1 cellular context compared by ENCODE assay signal in the genomic region with DNA sequence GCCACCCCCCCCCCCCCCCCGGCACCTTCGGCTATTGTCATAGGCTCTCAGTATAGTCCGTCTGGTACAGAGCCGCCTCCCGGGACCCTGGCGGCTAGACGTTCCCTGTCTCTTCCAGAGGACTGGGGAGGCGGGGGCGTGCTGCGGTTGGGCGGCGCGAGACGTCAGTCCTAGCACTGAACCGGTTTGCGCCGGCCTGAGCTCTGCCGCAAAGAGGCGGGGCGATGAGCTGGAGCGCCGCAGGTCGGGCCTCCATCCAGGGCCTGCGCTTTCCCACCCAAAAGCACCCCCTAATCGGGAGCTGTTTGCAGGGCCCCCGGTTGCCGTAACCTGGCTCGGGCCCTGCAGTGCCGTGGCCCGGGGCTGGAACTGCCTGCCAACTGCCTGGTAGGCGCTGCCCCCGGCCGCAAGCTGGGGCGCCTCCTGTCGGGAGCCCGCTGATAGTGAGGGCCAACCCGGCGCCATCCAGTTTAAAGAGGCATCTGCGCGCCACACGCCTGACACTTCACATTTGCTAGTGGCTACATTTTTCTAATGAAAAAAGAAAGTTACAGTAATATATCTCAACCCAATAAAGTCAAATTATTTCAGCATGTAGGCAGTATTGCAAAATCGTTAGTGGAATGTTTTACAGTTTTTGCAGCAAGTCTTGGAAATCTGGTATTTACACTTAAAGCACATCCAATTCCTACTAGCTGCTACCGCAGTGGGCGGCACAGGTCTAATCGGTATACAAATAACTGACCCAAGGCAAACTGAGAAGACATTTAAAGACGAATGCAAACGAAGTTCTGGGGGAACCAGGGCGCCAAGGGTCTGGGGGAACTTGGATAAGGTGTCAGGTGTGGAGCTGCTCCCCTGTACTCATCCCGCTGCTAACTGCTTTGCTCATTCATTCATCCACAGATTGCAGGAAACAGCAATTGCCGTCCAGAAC.
TF ChIP-seq lines count a peak whose summit lies in the region.

No MANE protein-coding gene starts in this region.

TF ChIP-seq in K562, 482 proteins besides CTCF, POLR2A, EP300 and RAD21 (continued from another document and continues in another):
- TF ChIP-seq, protein P1, sequence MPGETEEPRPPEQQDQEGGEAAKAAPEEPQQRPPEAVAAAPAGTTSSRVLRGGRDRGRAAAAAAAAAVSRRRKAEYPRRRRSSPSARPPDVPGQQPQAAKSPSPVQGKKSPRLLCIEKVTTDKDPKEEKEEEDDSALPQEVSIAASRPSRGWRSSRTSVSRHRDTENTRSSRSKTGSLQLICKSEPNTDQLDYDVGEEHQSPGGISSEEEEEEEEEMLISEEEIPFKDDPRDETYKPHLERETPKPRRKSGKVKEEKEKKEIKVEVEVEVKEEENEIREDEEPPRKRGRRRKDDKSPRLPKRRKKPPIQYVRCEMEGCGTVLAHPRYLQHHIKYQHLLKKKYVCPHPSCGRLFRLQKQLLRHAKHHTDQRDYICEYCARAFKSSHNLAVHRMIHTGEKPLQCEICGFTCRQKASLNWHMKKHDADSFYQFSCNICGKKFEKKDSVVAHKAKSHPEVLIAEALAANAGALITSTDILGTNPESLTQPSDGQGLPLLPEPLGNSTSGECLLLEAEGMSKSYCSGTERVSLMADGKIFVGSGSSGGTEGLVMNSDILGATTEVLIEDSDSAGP (CRISPR knock-in tag; IDR thresholded peaks at IDR 0.05): no peak
- TF ChIP-seq TEAD1 (CRISPR knock-in tag; IDR thresholded peaks at IDR 0.05) (no peak), IFI16 (CRISPR knock-in tag; IDR thresholded peaks at IDR 0.05) (no peak), ATF1 (CRISPR knock-in tag; IDR thresholded peaks at IDR 0.05) (no peak), ATF1 (tag; IDR thresholded peaks at IDR 0.05) (peak; percentile 74; the same call in 1 of the 2 replicates), DPF2 (IDR thresholded peaks at IDR 0.05) (peak; percentile 33; the same call in 1 of the 2 replicates), ZNF124 (CRISPR knock-in tag; IDR thresholded peaks at IDR 0.05) (no peak), NUFIP1 (IDR thresholded peaks at IDR 0.05; ENCODE audit: partially characterized antibody) (no peak), GABPA (tag; conservative IDR thresholded peaks at IDR 0.05; ENCODE audit: low read depth) (no peak), ZNF695 (CRISPR knock-in tag; IDR thresholded peaks at IDR 0.05) (no peak), SIN3B (IDR thresholded peaks at IDR 0.05; ENCODE audit: low read depth) (0 out of 2 replicates have a peak, but pooled peaks have one; percentile 50), ZKSCAN3 (CRISPR knock-in tag; IDR thresholded peaks at IDR 0.05) (no peak), SRSF3 (IDR thresholded peaks at IDR 0.05; ENCODE audit: insufficient read depth, low read length) (no peak), ETS2 (tag; IDR thresholded peaks at IDR 0.05; ENCODE audit: borderline replicate concordance, poor library complexity, severe bottlenecking) (no peak), KLF1 (tag; IDR thresholded peaks at IDR 0.05) (no peak), RUNX1 (IDR thresholded peaks at IDR 0.05; ENCODE audit: low read depth) (no peak), SMAD1 (IDR thresholded peaks at IDR 0.05; ENCODE audit: low read depth, low read length, partially characterized antibody) (no peak), ZNF24 (IDR thresholded peaks at IDR 0.05) (0 out of 2 replicates have a peak, but pooled peaks have one; percentile 17), ZNF175 (CRISPR knock-in tag; IDR thresholded peaks at IDR 0.05; ENCODE audit: low read depth) (peak; percentile 23; the same call in 1 of the 2 replicates), U2AF1 (optimal IDR thresholded peaks at IDR 0.05; ENCODE audit: low read depth, low read length) (no peak), HOXB6 (CRISPR knock-in tag; IDR thresholded peaks at IDR 0.05; ENCODE audit: borderline replicate concordance) (no peak), ZNF23 (CRISPR knock-in tag; IDR thresholded peaks at IDR 0.05) (no peak), ZNF324 (CRISPR knock-in tag; IDR thresholded peaks at IDR 0.05) (no peak), HNRNPUL1 (IDR thresholded peaks at IDR 0.05; ENCODE audit: low read length) (no peak), CBX3 (IDR thresholded peaks at IDR 0.05; ENCODE audit: borderline replicate concordance in 1 of 2, low read length in 2 of 2) (no peak), XRCC3 (IDR thresholded peaks at IDR 0.05) (no peak), FIP1L1 (IDR thresholded peaks at IDR 0.05; ENCODE audit: low read depth, low read length, poor library complexity, severe bottlenecking) (no peak)
- TF ChIP-seq, protein P2, sequence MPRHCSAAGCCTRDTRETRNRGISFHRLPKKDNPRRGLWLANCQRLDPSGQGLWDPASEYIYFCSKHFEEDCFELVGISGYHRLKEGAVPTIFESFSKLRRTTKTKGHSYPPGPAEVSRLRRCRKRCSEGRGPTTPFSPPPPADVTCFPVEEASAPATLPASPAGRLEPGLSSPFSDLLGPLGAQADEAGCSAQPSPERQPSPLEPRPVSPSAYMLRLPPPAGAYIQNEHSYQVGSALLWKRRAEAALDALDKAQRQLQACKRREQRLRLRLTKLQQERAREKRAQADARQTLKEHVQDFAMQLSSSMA (CRISPR knock-in tag; IDR thresholded peaks at IDR 0.05): no peak
- TF ChIP-seq, protein P3, sequence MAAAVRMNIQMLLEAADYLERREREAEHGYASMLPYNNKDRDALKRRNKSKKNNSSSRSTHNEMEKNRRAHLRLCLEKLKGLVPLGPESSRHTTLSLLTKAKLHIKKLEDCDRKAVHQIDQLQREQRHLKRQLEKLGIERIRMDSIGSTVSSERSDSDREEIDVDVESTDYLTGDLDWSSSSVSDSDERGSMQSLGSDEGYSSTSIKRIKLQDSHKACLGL (CRISPR knock-in tag; IDR thresholded peaks at IDR 0.05; ENCODE audit: borderline replicate concordance, poor library complexity, severe bottlenecking): no peak
- TF ChIP-seq, protein P4, sequence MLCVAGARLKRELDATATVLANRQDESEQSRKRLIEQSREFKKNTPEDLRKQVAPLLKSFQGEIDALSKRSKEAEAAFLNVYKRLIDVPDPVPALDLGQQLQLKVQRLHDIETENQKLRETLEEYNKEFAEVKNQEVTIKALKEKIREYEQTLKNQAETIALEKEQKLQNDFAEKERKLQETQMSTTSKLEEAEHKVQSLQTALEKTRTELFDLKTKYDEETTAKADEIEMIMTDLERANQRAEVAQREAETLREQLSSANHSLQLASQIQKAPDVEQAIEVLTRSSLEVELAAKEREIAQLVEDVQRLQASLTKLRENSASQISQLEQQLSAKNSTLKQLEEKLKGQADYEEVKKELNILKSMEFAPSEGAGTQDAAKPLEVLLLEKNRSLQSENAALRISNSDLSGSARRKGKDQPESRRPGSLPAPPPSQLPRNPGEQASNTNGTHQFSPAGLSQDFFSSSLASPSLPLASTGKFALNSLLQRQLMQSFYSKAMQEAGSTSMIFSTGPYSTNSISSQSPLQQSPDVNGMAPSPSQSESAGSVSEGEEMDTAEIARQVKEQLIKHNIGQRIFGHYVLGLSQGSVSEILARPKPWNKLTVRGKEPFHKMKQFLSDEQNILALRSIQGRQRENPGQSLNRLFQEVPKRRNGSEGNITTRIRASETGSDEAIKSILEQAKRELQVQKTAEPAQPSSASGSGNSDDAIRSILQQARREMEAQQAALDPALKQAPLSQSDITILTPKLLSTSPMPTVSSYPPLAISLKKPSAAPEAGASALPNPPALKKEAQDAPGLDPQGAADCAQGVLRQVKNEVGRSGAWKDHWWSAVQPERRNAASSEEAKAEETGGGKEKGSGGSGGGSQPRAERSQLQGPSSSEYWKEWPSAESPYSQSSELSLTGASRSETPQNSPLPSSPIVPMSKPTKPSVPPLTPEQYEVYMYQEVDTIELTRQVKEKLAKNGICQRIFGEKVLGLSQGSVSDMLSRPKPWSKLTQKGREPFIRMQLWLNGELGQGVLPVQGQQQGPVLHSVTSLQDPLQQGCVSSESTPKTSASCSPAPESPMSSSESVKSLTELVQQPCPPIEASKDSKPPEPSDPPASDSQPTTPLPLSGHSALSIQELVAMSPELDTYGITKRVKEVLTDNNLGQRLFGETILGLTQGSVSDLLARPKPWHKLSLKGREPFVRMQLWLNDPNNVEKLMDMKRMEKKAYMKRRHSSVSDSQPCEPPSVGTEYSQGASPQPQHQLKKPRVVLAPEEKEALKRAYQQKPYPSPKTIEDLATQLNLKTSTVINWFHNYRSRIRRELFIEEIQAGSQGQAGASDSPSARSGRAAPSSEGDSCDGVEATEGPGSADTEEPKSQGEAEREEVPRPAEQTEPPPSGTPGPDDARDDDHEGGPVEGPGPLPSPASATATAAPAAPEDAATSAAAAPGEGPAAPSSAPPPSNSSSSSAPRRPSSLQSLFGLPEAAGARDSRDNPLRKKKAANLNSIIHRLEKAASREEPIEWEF (CRISPR knock-in tag; IDR thresholded peaks at IDR 0.05): no peak
- TF ChIP-seq, protein P5, sequence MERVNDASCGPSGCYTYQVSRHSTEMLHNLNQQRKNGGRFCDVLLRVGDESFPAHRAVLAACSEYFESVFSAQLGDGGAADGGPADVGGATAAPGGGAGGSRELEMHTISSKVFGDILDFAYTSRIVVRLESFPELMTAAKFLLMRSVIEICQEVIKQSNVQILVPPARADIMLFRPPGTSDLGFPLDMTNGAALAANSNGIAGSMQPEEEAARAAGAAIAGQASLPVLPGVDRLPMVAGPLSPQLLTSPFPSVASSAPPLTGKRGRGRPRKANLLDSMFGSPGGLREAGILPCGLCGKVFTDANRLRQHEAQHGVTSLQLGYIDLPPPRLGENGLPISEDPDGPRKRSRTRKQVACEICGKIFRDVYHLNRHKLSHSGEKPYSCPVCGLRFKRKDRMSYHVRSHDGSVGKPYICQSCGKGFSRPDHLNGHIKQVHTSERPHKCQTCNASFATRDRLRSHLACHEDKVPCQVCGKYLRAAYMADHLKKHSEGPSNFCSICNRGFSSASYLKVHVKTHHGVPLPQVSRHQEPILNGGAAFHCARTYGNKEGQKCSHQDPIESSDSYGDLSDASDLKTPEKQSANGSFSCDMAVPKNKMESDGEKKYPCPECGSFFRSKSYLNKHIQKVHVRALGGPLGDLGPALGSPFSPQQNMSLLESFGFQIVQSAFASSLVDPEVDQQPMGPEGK (CRISPR knock-in tag; IDR thresholded peaks at IDR 0.05; ENCODE audit: borderline replicate concordance): no peak
- TF ChIP-seq, protein P6, sequence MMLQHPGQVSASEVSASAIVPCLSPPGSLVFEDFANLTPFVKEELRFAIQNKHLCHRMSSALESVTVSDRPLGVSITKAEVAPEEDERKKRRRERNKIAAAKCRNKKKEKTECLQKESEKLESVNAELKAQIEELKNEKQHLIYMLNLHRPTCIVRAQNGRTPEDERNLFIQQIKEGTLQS (IDR thresholded peaks at IDR 0.05): no peak
- TF ChIP-seq, protein P6 (CRISPR knock-in tag; conservative IDR thresholded peaks at IDR 0.05): no peak
- TF ChIP-seq, protein P7, sequence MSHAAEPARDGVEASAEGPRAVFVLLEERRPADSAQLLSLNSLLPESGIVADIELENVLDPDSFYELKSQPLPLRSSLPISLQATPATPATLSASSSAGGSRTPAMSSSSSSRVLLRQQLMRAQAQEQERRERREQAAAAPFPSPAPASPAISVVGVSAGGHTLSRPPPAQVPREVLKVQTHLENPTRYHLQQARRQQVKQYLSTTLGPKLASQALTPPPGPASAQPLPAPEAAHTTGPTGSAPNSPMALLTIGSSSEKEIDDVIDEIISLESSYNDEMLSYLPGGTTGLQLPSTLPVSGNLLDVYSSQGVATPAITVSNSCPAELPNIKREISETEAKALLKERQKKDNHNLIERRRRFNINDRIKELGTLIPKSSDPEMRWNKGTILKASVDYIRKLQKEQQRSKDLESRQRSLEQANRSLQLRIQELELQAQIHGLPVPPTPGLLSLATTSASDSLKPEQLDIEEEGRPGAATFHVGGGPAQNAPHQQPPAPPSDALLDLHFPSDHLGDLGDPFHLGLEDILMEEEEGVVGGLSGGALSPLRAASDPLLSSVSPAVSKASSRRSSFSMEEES (CRISPR knock-in tag; IDR thresholded peaks at IDR 0.05): no peak
- TF ChIP-seq, protein P8, sequence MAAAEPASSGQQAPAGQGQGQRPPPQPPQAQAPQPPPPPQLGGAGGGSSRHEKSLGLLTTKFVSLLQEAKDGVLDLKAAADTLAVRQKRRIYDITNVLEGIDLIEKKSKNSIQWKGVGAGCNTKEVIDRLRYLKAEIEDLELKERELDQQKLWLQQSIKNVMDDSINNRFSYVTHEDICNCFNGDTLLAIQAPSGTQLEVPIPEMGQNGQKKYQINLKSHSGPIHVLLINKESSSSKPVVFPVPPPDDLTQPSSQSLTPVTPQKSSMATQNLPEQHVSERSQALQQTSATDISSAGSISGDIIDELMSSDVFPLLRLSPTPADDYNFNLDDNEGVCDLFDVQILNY (CRISPR knock-in tag; IDR thresholded peaks at IDR 0.05): peak; percentile 18; the same call in 1 of the 2 replicates
- TF ChIP-seq, protein P9, sequence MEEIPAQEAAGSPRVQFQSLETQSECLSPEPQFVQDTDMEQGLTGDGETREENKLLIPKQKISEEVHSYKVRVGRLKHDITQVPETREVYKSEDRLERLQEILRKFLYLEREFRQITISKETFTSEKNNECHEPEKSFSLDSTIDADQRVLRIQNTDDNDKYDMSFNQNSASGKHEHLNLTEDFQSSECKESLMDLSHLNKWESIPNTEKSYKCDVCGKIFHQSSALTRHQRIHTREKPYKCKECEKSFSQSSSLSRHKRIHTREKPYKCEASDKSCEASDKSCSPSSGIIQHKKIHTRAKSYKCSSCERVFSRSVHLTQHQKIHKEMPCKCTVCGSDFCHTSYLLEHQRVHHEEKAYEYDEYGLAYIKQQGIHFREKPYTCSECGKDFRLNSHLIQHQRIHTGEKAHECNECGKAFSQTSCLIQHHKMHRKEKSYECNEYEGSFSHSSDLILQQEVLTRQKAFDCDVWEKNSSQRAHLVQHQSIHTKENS (CRISPR knock-in tag; IDR thresholded peaks at IDR 0.05): no peak
- TF ChIP-seq, protein P10, sequence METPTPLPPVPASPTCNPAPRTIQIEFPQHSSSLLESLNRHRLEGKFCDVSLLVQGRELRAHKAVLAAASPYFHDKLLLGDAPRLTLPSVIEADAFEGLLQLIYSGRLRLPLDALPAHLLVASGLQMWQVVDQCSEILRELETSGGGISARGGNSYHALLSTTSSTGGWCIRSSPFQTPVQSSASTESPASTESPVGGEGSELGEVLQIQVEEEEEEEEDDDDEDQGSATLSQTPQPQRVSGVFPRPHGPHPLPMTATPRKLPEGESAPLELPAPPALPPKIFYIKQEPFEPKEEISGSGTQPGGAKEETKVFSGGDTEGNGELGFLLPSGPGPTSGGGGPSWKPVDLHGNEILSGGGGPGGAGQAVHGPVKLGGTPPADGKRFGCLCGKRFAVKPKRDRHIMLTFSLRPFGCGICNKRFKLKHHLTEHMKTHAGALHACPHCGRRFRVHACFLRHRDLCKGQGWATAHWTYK (CRISPR knock-in tag; IDR thresholded peaks at IDR 0.05): peak; percentile 74; the same call in 1 of the 2 replicates
- TF ChIP-seq, protein P11, sequence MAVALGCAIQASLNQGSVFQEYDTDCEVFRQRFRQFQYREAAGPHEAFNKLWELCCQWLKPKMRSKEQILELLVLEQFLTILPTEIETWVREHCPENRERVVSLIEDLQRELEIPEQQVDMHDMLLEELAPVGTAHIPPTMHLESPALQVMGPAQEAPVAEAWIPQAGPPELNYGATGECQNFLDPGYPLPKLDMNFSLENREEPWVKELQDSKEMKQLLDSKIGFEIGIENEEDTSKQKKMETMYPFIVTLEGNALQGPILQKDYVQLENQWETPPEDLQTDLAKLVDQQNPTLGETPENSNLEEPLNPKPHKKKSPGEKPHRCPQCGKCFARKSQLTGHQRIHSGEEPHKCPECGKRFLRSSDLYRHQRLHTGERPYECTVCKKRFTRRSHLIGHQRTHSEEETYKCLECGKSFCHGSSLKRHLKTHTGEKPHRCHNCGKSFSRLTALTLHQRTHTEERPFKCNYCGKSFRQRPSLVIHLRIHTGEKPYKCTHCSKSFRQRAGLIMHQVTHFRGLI (CRISPR knock-in tag; IDR thresholded peaks at IDR 0.05): no peak
